ENCODE assay signal across 13 cellular contexts in genomic region chr14:61923348-61923747, GRCh38.
DNase-seq lines count a peak whose midpoint lies in the region; ATAC-seq and TF ChIP-seq lines count a peak whose summit lies in the region.
"Had no signal": no experiment of that assay in that cellular context is flagged by ENCODE, and none has a peak within 500 bp of the region (broad histone marks: within the 10 kb centered on the region; RNA-seq: fewer than 3 reads in every experiment).

No MANE protein-coding gene starts in this region.

- no peak for TF ChIP-seq POLR2A in body of pancreas (IDR thresholded peaks at IDR 0.05)

- H3K4me3 Mint-ChIP-seq in stimulated activated naive CD8-positive, alpha-beta T cell treated with anti-CD3 and anti-CD28 coated beads, Interleukin-15, amount 100 ng/mL, for 72 hours = no peak overlapping the region
- H3K4me3 Mint-ChIP-seq: immature natural killer cell, nephron had no signal

- H3K27me3 ChIP-seq in body of pancreas = no peaks in the 10 kb centered on the region
- H3K27me3 ChIP-seq: MG63 had no signal

- intact Hi-C loops in body of pancreas (cut with DNase I) = no loop called here

- H3K9me3 ChIP-seq in body of pancreas = no peaks in the 10 kb centered on the region
- H3K9me3 ChIP-seq: MG63 had no signal

- H3K4me3 ChIP-seq in HFF-Myc (replicated peaks; ENCODE audit: low read depth, low read length) = no peak overlapping the region
- H3K4me3 ChIP-seq in body of pancreas = no peak overlapping the region
- H3K4me3 ChIP-seq: MG63 had no signal

- no peaks in the 10 kb centered on the region for H3K4me1 Mint-ChIP-seq in stimulated activated naive CD8-positive, alpha-beta T cell treated with anti-CD3 and anti-CD28 coated beads, Interleukin-15, amount 100 ng/mL, for 72 hours
- H3K4me1 Mint-ChIP-seq: immature natural killer cell had no signal

- H3K4me1 ChIP-seq in body of pancreas = peaks cover 15% of the 10 kb centered on the region

- H3K27ac Mint-ChIP-seq in stimulated activated naive CD8-positive, alpha-beta T cell treated with anti-CD3 and anti-CD28 coated beads, Interleukin-15, amount 100 ng/mL, for 72 hours = no peak overlapping the region
- H3K27ac Mint-ChIP-seq: immature natural killer cell, nephron had no signal

- H3K27ac ChIP-seq in body of pancreas = no peak overlapping the region

- 16 to 22% methylated on average over 4 of the region's 4 CpGs for WGBS in body of pancreas, 2 donors

- H3K9me3 Mint-ChIP-seq in stimulated activated naive CD8-positive, alpha-beta T cell treated with anti-CD3 and anti-CD28 coated beads, Interleukin-15, amount 100 ng/mL, for 72 hours = no peaks in the 10 kb centered on the region
- H3K9me3 Mint-ChIP-seq: immature natural killer cell, nephron had no signal

- no peaks in the 10 kb centered on the region for H3K36me3 ChIP-seq in body of pancreas (replicated peaks in 1 of 2; ENCODE audit: insufficient read depth in 1 of 2, low read depth in 2 of 2)
- H3K36me3 ChIP-seq: MG63 had no signal

- peak; percentile 33 for ATAC-seq in body of pancreas
- no peak for ATAC-seq in HG03571 (IDR thresholded peaks at IDR 0.05; ENCODE audit: unreplicated experiment)
- no peak for ATAC-seq in stimulated activated naive CD8-positive, alpha-beta T cell treated with anti-CD3 and anti-CD28 coated beads, Interleukin-15, amount 100 ng/mL, for 72 hours
- no peak for ATAC-seq in HG02938 (IDR thresholded peaks at IDR 0.05; ENCODE audit: unreplicated experiment)

- H3K27me3 Mint-ChIP-seq in stimulated activated naive CD8-positive, alpha-beta T cell treated with anti-CD3 and anti-CD28 coated beads, Interleukin-15, amount 100 ng/mL, for 72 hours = peaks cover 51% of the 10 kb centered on the region

- TF ChIP-seq CTCF in HFF-Myc (IDR thresholded peaks at IDR 0.05; ENCODE audit: low read depth, low read length, missing control alignments) (peak; percentile 36), body of pancreas (IDR thresholded peaks at IDR 0.05) (peak in 5 of 7 experiments; percentile 4 to 53 (median 33))

- DNase-seq in NCI-H2171 treated with DMSO at 0.1 percent for 48 hours (lab: John Stamatoyannopoulos, UW) (peak; percentile 23), NCI-H2171 (lab: John Stamatoyannopoulos, UW) (no peak), HFF-Myc (ENCODE audit: extremely low read depth, low read depth) (no peak), body of pancreas (peak in 2 of 4 donors; percentile 24 to 33), myocyte (ENCODE audit: low read depth) (peak; percentile 13)
- no peak for DNase-seq in stimulated activated naive CD8-positive, alpha-beta T cell treated with anti-CD3 and anti-CD28 coated beads, Interleukin-15, amount 100 ng/mL, for 72 hours
- DNase-seq: ACHN, immature natural killer cell, MG63, T1000 had no signal

Comparison
In these comparisons a context has a peak if more than half of its experiments do, and no peak if none do; other contexts are left out.
1. DNase-seq: peak in NCI-H2171 treated with DMSO at 0.1 percent for 48 hours (single experiment) and myocyte (single experiment); none in NCI-H2171 (single experiment), HFF-Myc (single experiment) and stimulated activated naive CD8-positive, alpha-beta T cell treated with anti-CD3 and anti-CD28 coated beads, Interleukin-15, amount 100 ng/mL, for 72 hours (0 of 2).